In genomic region chr4:87967193-87967592, GRCh38 we compare ENCODE assay signal across 16 cellular contexts. TPM values are rescaled to one million over a fixed set of nuclear protein-coding genes. Genes with fewer than 3 reads are reported as not detected.
DNase-seq lines count a peak whose midpoint lies in the region; ATAC-seq lines count a peak whose summit lies in the region.
"Had no signal": no experiment of that assay in that cellular context is flagged by ENCODE, and none has a peak within 500 bp of the region (broad histone marks: within the 10 kb centered on the region; RNA-seq: fewer than 3 reads in every experiment).

No MANE protein-coding gene starts in this region.

- H3K27me3 ChIP-seq in MG63 (no peaks in the 10 kb centered on the region), mesenchymal stem cell (ENCODE audit: control insufficient read depth in 1 of 2, insufficient read depth in 1 of 2, low read length in 2 of 2) (no peaks in the 10 kb centered on the region)

- H3K4me3 ChIP-seq in MG63 (no peak overlapping the region), mesenchymal stem cell (ENCODE audit: insufficient read depth in 1 of 2, low read depth in 1 of 2, low read length in 2 of 2) (no peak overlapping the region)
- H3K4me3 ChIP-seq: A549, GM12878 had no signal

- H2BK15ac ChIP-seq in mesenchymal stem cell (ENCODE audit: low read depth, poor library complexity, severe bottlenecking) = no peak overlapping the region

- H3K23ac ChIP-seq in mesenchymal stem cell (ENCODE audit: low read length in 2 of 2) = no peak overlapping the region

- peak overlapping the region; percentile 42 for H4K8ac ChIP-seq in mesenchymal stem cell (ENCODE audit: low read length)

- H3K4ac ChIP-seq in mesenchymal stem cell (ENCODE audit: low read depth in 1 of 2, low read length in 2 of 2) = no peak overlapping the region

- H3K9me3 ChIP-seq in MG63 (no peaks in the 10 kb centered on the region), mesenchymal stem cell (ENCODE audit: control insufficient read depth, low read length) (no peaks in the 10 kb centered on the region)
- H3K9me3 ChIP-seq: A549, Caco-2 had no signal

- no peaks in the 10 kb centered on the region for H3K36me3 Mint-ChIP-seq in stimulated activated effector memory CD8-positive, alpha-beta T cell treated with anti-CD3 and anti-CD28 coated beads, Interleukin-12 subunit alpha, Interleukin-12 subunit beta, amount 100 ng/mL, for 72 hours
- H3K36me3 Mint-ChIP-seq: CD14-positive monocyte; CD8-positive, alpha-beta memory T cell; IgD-negative memory B cell had no signal

- DNase-seq in DMS 273 treated with DMSO at 0.1 percent for 48 hours (lab: John Stamatoyannopoulos, UW) (peak; percentile 21), MG63 (peak; percentile 9), mesenchymal stem cell (no peak), amniotic stem cell (lab: John Stamatoyannopoulos, UW) (no peak), AG08395 (ENCODE audit: low spot score) (no peak)
- no peak for DNase-seq in stimulated activated effector memory CD8-positive, alpha-beta T cell treated with anti-CD3 and anti-CD28 coated beads, Interleukin-12 subunit alpha, Interleukin-12 subunit beta, amount 100 ng/mL, for 72 hours (ENCODE audit: low spot score in 2 of 2)
- DNase-seq: Caco-2; CD8-positive, alpha-beta memory T cell; DMS79; GOT3; H9 had no signal

- ATAC-seq in stimulated activated effector memory CD8-positive, alpha-beta T cell treated with anti-CD3 and anti-CD28 coated beads, Interleukin-12 subunit alpha, Interleukin-12 subunit beta, amount 100 ng/mL, for 72 hours = peak; percentile 20
- no peak for ATAC-seq in HG03469 (IDR thresholded peaks at IDR 0.05; ENCODE audit: unreplicated experiment)
- ATAC-seq: A549, GM12878 had no signal

- H3K4me2 ChIP-seq in mesenchymal stem cell (ENCODE audit: low read length, poor library complexity, severe bottlenecking) = no peak overlapping the region
- H3K4me2 ChIP-seq: A549 had no signal

- peaks cover 5% of the 10 kb centered on the region for H3K4me1 ChIP-seq in mesenchymal stem cell (ENCODE audit: control insufficient read depth, insufficient read depth, low read depth, low read length)
- H3K4me1 ChIP-seq: Caco-2 had no signal

- no peak overlapping the region for H3K18ac ChIP-seq in mesenchymal stem cell (ENCODE audit: low read depth in 1 of 2, low read length in 2 of 2)

- H3K14ac ChIP-seq in mesenchymal stem cell (ENCODE audit: low read length in 2 of 2) = peak overlapping the region in 1 of 2 experiments; percentile 61

- no peaks in the 10 kb centered on the region for H3K9me3 Mint-ChIP-seq in stimulated activated effector memory CD8-positive, alpha-beta T cell treated with anti-CD3 and anti-CD28 coated beads, Interleukin-12 subunit alpha, Interleukin-12 subunit beta, amount 100 ng/mL, for 72 hours
- H3K9me3 Mint-ChIP-seq: CD14-positive monocyte; CD8-positive, alpha-beta memory T cell; H9; IgD-negative memory B cell had no signal

- H3K9ac ChIP-seq in mesenchymal stem cell (ENCODE audit: low read length) = no peak overlapping the region

- no peak overlapping the region for H2BK120ac ChIP-seq in mesenchymal stem cell (ENCODE audit: low read depth, low read length)

- H4K91ac ChIP-seq in mesenchymal stem cell (ENCODE audit: low read length) = no peak overlapping the region

- H3K36me3 ChIP-seq in MG63 = no peaks in the 10 kb centered on the region
- H3K36me3 ChIP-seq in mesenchymal stem cell (ENCODE audit: control insufficient read depth in 1 of 2, insufficient read depth in 2 of 2, low read depth in 1 of 2, low read length in 2 of 2) = no peaks in the 10 kb centered on the region

- H2AK5ac ChIP-seq in mesenchymal stem cell (ENCODE audit: low read length, severe bottlenecking) = no peak overlapping the region

- H2AFZ ChIP-seq in mesenchymal stem cell (ENCODE audit: low read depth, low read length) = no peak overlapping the region

- WGBS in mesenchymal stem cell = 95% methylated on average over 7 of the region's 8 CpGs

- H2BK12ac ChIP-seq in mesenchymal stem cell (ENCODE audit: low read length in 2 of 2) = peak overlapping the region in 1 of 2 experiments; percentile 68

- no peak overlapping the region for H3K4me3 Mint-ChIP-seq in stimulated activated effector memory CD8-positive, alpha-beta T cell treated with anti-CD3 and anti-CD28 coated beads, Interleukin-12 subunit alpha, Interleukin-12 subunit beta, amount 100 ng/mL, for 72 hours
- H3K4me3 Mint-ChIP-seq: CD14-positive monocyte; CD8-positive, alpha-beta memory T cell; H9; IgD-negative memory B cell had no signal

- no peak overlapping the region for H3K27ac ChIP-seq in mesenchymal stem cell (ENCODE audit: low read length, poor library complexity, severe bottlenecking)
- H3K27ac ChIP-seq: A549 had no signal

- H3K4me1 Mint-ChIP-seq in stimulated activated effector memory CD8-positive, alpha-beta T cell treated with anti-CD3 and anti-CD28 coated beads, Interleukin-12 subunit alpha, Interleukin-12 subunit beta, amount 100 ng/mL, for 72 hours = no peaks in the 10 kb centered on the region
- H3K4me1 Mint-ChIP-seq: CD14-positive monocyte; CD8-positive, alpha-beta memory T cell; IgD-negative memory B cell had no signal

- no peaks in the 10 kb centered on the region for H3K79me1 ChIP-seq in mesenchymal stem cell (replicated peaks; ENCODE audit: low read length, poor library complexity, severe bottlenecking)

- H3K27ac Mint-ChIP-seq in stimulated activated effector memory CD8-positive, alpha-beta T cell treated with anti-CD3 and anti-CD28 coated beads, Interleukin-12 subunit alpha, Interleukin-12 subunit beta, amount 100 ng/mL, for 72 hours = no peak overlapping the region
- H3K27ac Mint-ChIP-seq: CD14-positive monocyte; CD8-positive, alpha-beta memory T cell; H9; IgD-negative memory B cell had no signal

- no peak overlapping the region for H2BK5ac ChIP-seq in mesenchymal stem cell (ENCODE audit: low read depth, low read length, poor library complexity, severe bottlenecking)

RNA-seq across cellular contexts. Expression of gene SPP1, which starts 8.3 kb away (rescaled TPM):
- not detected in 2 replicates for total RNA-seq in MG63 (2014; rRNA removed; shearing (Covaris generic); ENCODE audit: low replicate concordance)
- 14.7 TPM for polyA plus RNA-seq in mesenchymal stem cell (2013, experiment 1 of 2)
- polyA plus RNA-seq in mesenchymal stem cell (2013, experiment 2 of 2) = 14.8 TPM
- polyA plus RNA-seq: CD14-positive monocyte; CD8-positive, alpha-beta memory T cell; IgD-negative memory B cell had no signal

RNA-seq across cellular contexts. Expression of gene PKD2, which starts 40.2 kb away (rescaled TPM):
- total RNA-seq in MG63 (2014; rRNA removed; shearing (Covaris generic); ENCODE audit: low replicate concordance) = 9.0 and 14.2 TPM in 2 replicates
- 32.4 TPM for polyA plus RNA-seq in mesenchymal stem cell (2013, experiment 1 of 2)
- polyA plus RNA-seq in mesenchymal stem cell (2013, experiment 2 of 2) = 32.9 TPM

Comparison
In these comparisons a context has a peak if more than half of its experiments do, and no peak if none do; other contexts are left out.
1. DNase-seq: peak in DMS 273 treated with DMSO at 0.1 percent for 48 hours (single experiment) and MG63 (single experiment); none in mesenchymal stem cell (single experiment), stimulated activated effector memory CD8-positive, alpha-beta T cell treated with anti-CD3 and anti-CD28 coated beads, Interleukin-12 subunit alpha, Interleukin-12 subunit beta, amount 100 ng/mL, for 72 hours (0 of 2), amniotic stem cell (single experiment) and AG08395 (single experiment).